12 cellular contexts compared by ENCODE assay signal in the genomic region with DNA sequence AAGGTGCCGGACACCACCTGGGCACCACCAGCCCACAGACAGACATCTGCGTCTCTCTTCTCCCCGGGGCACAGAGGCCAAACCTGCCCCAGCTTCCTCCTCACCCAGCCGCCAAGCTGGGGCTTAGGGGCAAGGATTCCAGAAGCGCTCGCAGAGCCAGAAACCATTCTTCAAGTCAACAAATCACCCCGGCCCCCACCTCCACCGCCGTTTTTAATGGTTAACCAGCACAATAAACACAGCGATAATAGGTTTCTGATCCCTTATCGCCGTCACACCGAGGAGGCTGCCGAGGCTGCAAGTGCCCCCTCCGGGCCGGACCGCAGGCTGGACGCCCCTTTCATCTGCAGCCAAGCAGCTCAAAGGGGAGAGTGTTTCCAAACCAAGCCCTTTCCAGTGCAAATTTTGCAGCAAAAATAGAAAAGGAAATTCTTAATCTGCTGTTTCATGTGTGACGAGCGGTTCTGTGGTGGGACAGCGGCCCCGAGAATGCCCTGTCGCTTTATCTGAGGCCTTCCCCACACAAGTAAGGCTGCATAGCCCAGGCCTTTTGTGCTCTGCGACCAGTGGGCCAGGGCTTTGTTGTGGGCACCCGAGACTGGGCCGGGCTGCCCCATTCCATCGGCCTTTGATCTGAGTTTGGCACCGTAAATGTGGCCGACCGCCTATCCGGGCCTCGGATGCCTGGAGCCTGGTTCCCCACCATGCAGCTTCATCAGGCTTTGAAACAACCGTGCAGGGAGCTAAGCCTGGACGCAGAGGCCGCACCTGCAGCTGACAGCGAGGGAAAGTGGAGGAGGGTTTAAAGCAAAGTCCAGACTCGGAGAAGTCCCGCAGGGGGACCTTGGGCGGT.
DNase-seq lines count a peak whose midpoint lies in the region; ATAC-seq and TF ChIP-seq lines count a peak whose summit lies in the region.
"Had no signal": no experiment of that assay in that cellular context is flagged by ENCODE, and none has a peak within 500 bp of the region (broad histone marks: within the 10 kb centered on the region; RNA-seq: fewer than 3 reads in every experiment).

No MANE protein-coding gene starts in this region.

- no peaks in the 10 kb centered on the region for H3K27me3 ChIP-seq in hepatocyte

- H4K20me1 ChIP-seq in hepatocyte (ENCODE audit: insufficient read depth, poor library complexity, severe bottlenecking): no peaks in the 10 kb centered on the region

- H3K4me1 ChIP-seq in hepatocyte (ENCODE audit: insufficient read depth): peaks cover 54% of the 10 kb centered on the region

- peak overlapping the region; percentile 22 for H2AFZ ChIP-seq in hepatocyte

- DNase-seq in COLO668 (lab: John Stamatoyannopoulos, UW; ENCODE audit: unreplicated experiment) (peak; percentile 61), HT-29 (ENCODE audit: low spot score) (peak; percentile 25), hepatocyte (ENCODE audit: low spot score) (peak; percentile 80), posterior vena cava (ENCODE audit: low spot score) (peak; percentile 69), hippocampal formation (lab: John Stamatoyannopoulos, UW) (no peak)
- DNase-seq: activated CD4-positive, alpha-beta memory T cell treated with anti-CD3 and anti-CD28 coated beads for 36 hours; CD4-positive, CD25-positive, alpha-beta regulatory T cell; cerebellar nuclear complex; NCI-H1436; NCI-H510A treated with DMSO at 0.1 percent for 48 hours had no signal

- no peak for TF ChIP-seq CTCF in hepatocyte (IDR thresholded peaks at IDR 0.05; ENCODE audit: poor library complexity)

- peak overlapping the region; percentile 54 for H3K4me2 ChIP-seq in hepatocyte

- intact Hi-C loops in posterior vena cava (cut with DNase I): no loop called here

- H3K36me3 ChIP-seq in hepatocyte (replicated peaks; ENCODE audit: insufficient read depth, low read depth): no peaks in the 10 kb centered on the region

- peak overlapping the region; percentile 95 for H3K27ac ChIP-seq in hepatocyte

- no peaks in the 10 kb centered on the region for H3K79me2 ChIP-seq in hepatocyte

- no peak for ATAC-seq in GM18498 (IDR thresholded peaks at IDR 0.05; ENCODE audit: unreplicated experiment)
- ATAC-seq in HG03342 (IDR thresholded peaks at IDR 0.05; ENCODE audit: unreplicated experiment): no peak

- no peaks in the 10 kb centered on the region for H3K9me3 ChIP-seq in hepatocyte (ENCODE audit: low read depth)

- no peaks in the 10 kb centered on the region for H3K9me2 ChIP-seq in hepatocyte (replicated peaks; ENCODE audit: insufficient read depth)

- WGBS in hepatocyte (ENCODE audit: low lambda C conversion rate, missing lambda C conversion rate): 25% methylated on average over 39 of the region's 39 CpGs

- H3K4me3 ChIP-seq in hepatocyte: no peak overlapping the region

Comparison
In these comparisons a context has a peak if more than half of its experiments do, and no peak if none do; other contexts are left out.
1. DNase-seq: peak in COLO668 (single experiment), HT-29 (single experiment), hepatocyte (single experiment) and posterior vena cava (single experiment); none in hippocampal formation (0 of 2).